20 cellular contexts compared by ENCODE assay signal in genomic region chr11:3969200-3969599, GRCh38.
DNase-seq lines count a peak whose midpoint lies in the region; ATAC-seq and TF ChIP-seq lines count a peak whose summit lies in the region.
"Had no signal": no experiment of that assay in that cellular context is flagged by ENCODE, and none has a peak within 500 bp of the region (broad histone marks: within the 10 kb centered on the region; RNA-seq: fewer than 3 reads in every experiment).

No MANE protein-coding gene starts in this region.

- DNase-seq in T-helper 2 cell treated with Interferon-gamma antibody and Interleukin-4, amounts not matched to agents 5 μg/mL and 100 μg/mL, for 36 hours (ENCODE audit: low spot score): no peak
- no peak for DNase-seq in T-helper 2 cell
- no peak for DNase-seq in activated naive CD4-positive, alpha-beta T cell treated with anti-CD3 and anti-CD28 coated beads, Interleukin-2, amount 50 U/mL, for 72 hours (ENCODE audit: low spot score in 2 of 2)
- no peak for DNase-seq in natural killer cell
- no peak for DNase-seq in KG1 (lab: John Stamatoyannopoulos, UW)
- no peak for DNase-seq in breast epithelium (ENCODE audit: low spot score in 2 of 2)
- DNase-seq in DMS79 treated with DMSO at 0.1 percent for 48 hours (lab: John Stamatoyannopoulos, UW): no peak
- DNase-seq: brain microvascular endothelial cell, foreskin fibroblast, MG63, NCI-H1436, NCI-H2171, NCI-H748 treated with DMSO at 0.1 percent for 48 hours, pancreas, Right ventricle myocardium superior, upper lobe of right lung had no signal

- POLR2A ChIA-PET in HEK293 (lab: Yijun Ruan, JAX): no interaction called here

- no peak overlapping the region for H3K4me3 ChIP-seq in HEK293 (ENCODE audit: low read depth, low read length)
- H3K4me3 ChIP-seq in breast epithelium: no peak overlapping the region
- H3K4me3 ChIP-seq: MG63, pancreas, upper lobe of right lung had no signal

- H3K4me1 Mint-ChIP-seq in T-helper 2 cell treated with Interferon-gamma antibody and Interleukin-4, amounts not matched to agents 5 μg/mL and 100 μg/mL, for 36 hours (ENCODE audit: low read depth): peaks cover 61% of the 10 kb centered on the region
- peaks cover 75 to 81% of the 10 kb centered on the region in 2 donors for H3K4me1 Mint-ChIP-seq in natural killer cell

- no peaks in the 10 kb centered on the region for H3K9me3 Mint-ChIP-seq in T-helper 2 cell treated with Interferon-gamma antibody and Interleukin-4, amounts not matched to agents 5 μg/mL and 100 μg/mL, for 36 hours
- no peaks in the 10 kb centered on the region for H3K9me3 Mint-ChIP-seq in activated naive CD4-positive, alpha-beta T cell treated with anti-CD3 and anti-CD28 coated beads, Interleukin-2, amount 50 U/mL, for 72 hours
- H3K9me3 Mint-ChIP-seq in natural killer cell: no peaks in the 10 kb centered on the region

- intact Hi-C loops in natural killer cell (cut with micrococcal nuclease): no loop called here
- intact Hi-C loops in breast epithelium (cut with DNase I; ENCODE audit: low total_unique reads): no loop called here

- H3K27ac Mint-ChIP-seq in T-helper 2 cell treated with Interferon-gamma antibody and Interleukin-4, amounts not matched to agents 5 μg/mL and 100 μg/mL, for 36 hours: peak overlapping the region; percentile 81
- peak overlapping the region; percentile 84 to 93 for H3K27ac Mint-ChIP-seq in activated naive CD4-positive, alpha-beta T cell treated with anti-CD3 and anti-CD28 coated beads, Interleukin-2, amount 50 U/mL, for 72 hours
- H3K27ac Mint-ChIP-seq in natural killer cell: peak overlapping the region; percentile 77 to 86
- H3K27ac Mint-ChIP-seq: B cell had no signal

- H3K36me3 ChIP-seq in HEK293 (ENCODE audit: control insufficient read depth in 2 of 2, insufficient read depth in 1 of 2, low read length in 2 of 2) (peaks cover 0 to 11% of the 10 kb centered on the region in 2 experiments; a peak in 1 of 3 replicates), breast epithelium (no peaks in the 10 kb centered on the region)
- H3K36me3 ChIP-seq: brain microvascular endothelial cell, MG63, pancreas had no signal

- no peak overlapping the region for H3K27ac ChIP-seq in HEK293 (ENCODE audit: extremely low read depth, low read depth, low read length)
- peak overlapping the region in 1 of 2 donors; percentile 30 for H3K27ac ChIP-seq in breast epithelium
- H3K27ac ChIP-seq: brain microvascular endothelial cell, pancreas, upper lobe of right lung, VCaP had no signal

- H3K4me3 Mint-ChIP-seq in T-helper 2 cell treated with Interferon-gamma antibody and Interleukin-4, amounts not matched to agents 5 μg/mL and 100 μg/mL, for 36 hours: peak overlapping the region; percentile 64
- peak overlapping the region; percentile 35 for H3K4me3 Mint-ChIP-seq in natural killer cell
- H3K4me3 Mint-ChIP-seq: B cell had no signal

- H3K9me3 ChIP-seq in HEK293 (ENCODE audit: control insufficient read depth, insufficient read depth, low read depth, low read length) (no peaks in the 10 kb centered on the region), breast epithelium (no peaks in the 10 kb centered on the region)
- H3K9me3 ChIP-seq: MG63, pancreas, upper lobe of right lung had no signal

- no peaks in the 10 kb centered on the region for H3K4me1 ChIP-seq in HEK293 (ENCODE audit: control insufficient read depth, insufficient read depth, low read length)
- no peaks in the 10 kb centered on the region for H3K4me1 ChIP-seq in breast epithelium
- H3K4me1 ChIP-seq: pancreas, upper lobe of right lung had no signal

- no peaks in the 10 kb centered on the region for H3K27me3 ChIP-seq in breast epithelium
- H3K27me3 ChIP-seq: brain microvascular endothelial cell, MG63, pancreas, upper lobe of right lung had no signal

- H3K27me3 Mint-ChIP-seq in T-helper 2 cell treated with Interferon-gamma antibody and Interleukin-4, amounts not matched to agents 5 μg/mL and 100 μg/mL, for 36 hours (ENCODE audit: low read depth): no peaks in the 10 kb centered on the region
- H3K27me3 Mint-ChIP-seq in natural killer cell (ENCODE audit: low read depth in 2 of 2): no peaks in the 10 kb centered on the region
- H3K27me3 Mint-ChIP-seq: B cell had no signal

- TF ChIP-seq CTCF in HEK293 (tag by site-specific recombination; IDR thresholded peaks at IDR 0.05) (no peak), natural killer cell (IDR thresholded peaks at IDR 0.05) (no peak), breast epithelium (IDR thresholded peaks at IDR 0.05) (no peak)

- CTCF ChIA-PET in HEK293 (lab: Yijun Ruan, JAX): interaction anchor here (0.6 to 0.7 kb wide), 2 partner anchors 49 to 118 kb away, joined by 3 to 4 read pairs; no protein-coding TSS in a partner anchor

- peak in 1 of 2 donors; percentile 1 for ATAC-seq in activated naive CD4-positive, alpha-beta T cell treated with anti-CD3 and anti-CD28 coated beads, Interleukin-2, amount 50 U/mL, for 72 hours
- no peak for ATAC-seq in natural killer cell
- ATAC-seq: pancreas, sciatic nerve, upper lobe of right lung had no signal

- peaks cover 31% of the 10 kb centered on the region for H3K36me3 Mint-ChIP-seq in T-helper 2 cell treated with Interferon-gamma antibody and Interleukin-4, amounts not matched to agents 5 μg/mL and 100 μg/mL, for 36 hours (ENCODE audit: low read depth)
- peaks cover 14 to 15% of the 10 kb centered on the region in 2 donors for H3K36me3 Mint-ChIP-seq in activated naive CD4-positive, alpha-beta T cell treated with anti-CD3 and anti-CD28 coated beads, Interleukin-2, amount 50 U/mL, for 72 hours
- peaks cover 5% of the 10 kb centered on the region for H3K36me3 Mint-ChIP-seq in natural killer cell

- no peak for TF ChIP-seq POLR2A in breast epithelium (IDR thresholded peaks at IDR 0.05)

TF ChIP-seq in HEK293, 187 proteins besides CTCF, POLR2A, EP300 and RAD21:
- TF ChIP-seq ZNF521 (tag by site-specific recombination; IDR thresholded peaks at IDR 0.05) (no peak), ZXDB (tag by site-specific recombination; IDR thresholded peaks at IDR 0.05) (no peak), ZNF121 (tag by site-specific recombination; IDR thresholded peaks at IDR 0.05) (peak; percentile 77)
